24 cellular contexts compared by ENCODE assay signal in the genomic region with DNA sequence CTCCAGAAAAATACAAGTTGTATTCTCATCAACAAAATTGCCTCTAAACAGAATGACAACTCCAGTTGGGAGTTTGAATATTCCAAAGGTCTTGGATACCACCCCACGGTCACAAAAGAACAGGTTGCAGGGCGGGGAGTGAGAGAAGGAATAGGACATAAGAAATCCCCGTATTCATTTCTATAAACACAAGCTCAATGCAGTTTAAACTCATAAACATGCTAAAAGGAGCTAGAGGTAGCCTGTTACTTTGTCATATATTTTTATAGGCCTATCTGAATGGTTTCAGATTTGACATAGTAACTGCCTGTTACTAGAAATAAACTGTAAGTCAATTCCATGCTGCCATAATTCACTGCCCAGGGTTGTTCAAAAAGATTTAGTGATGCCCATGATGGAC.
"Had no signal": no experiment of that assay in that cellular context is flagged by ENCODE, and none has a peak within 500 bp of the region (broad histone marks: within the 10 kb centered on the region; RNA-seq: fewer than 3 reads in every experiment).

No MANE protein-coding gene starts in this region.

- H3K27ac Mint-ChIP-seq: dendritic cell treated with granulocyte-macrophage colony-stimulating factor and Interleukin-4, amounts not matched to agents 40 ng/mL and 50 ng/mL, for 4 days; effector memory CD8-positive, alpha-beta T cell; endodermal cell; immature natural killer cell; mesothelial cell of epicardium; naive thymus-derived CD4-positive, alpha-beta T cell had no signal

- DNase-seq: colonic mucosa; cortex of kidney; effector CD8-positive, alpha-beta T cell; effector memory CD8-positive, alpha-beta T cell; endodermal cell; erythroblast; esophagus squamous epithelium; foreskin fibroblast; foreskin melanocyte; gastrocnemius medialis; heart left ventricle; immature natural killer cell; islet precursor cell; kidney; kidney glomerular epithelial cell; left lung; left ventricle myocardium superior; lower lobe of right lung; mesenchymal stem cell; naive thymus-derived CD4-positive, alpha-beta T cell had no signal

- H3K4me1 ChIP-seq: colonic mucosa, esophagus squamous epithelium, heart left ventricle, left lung, lower lobe of right lung had no signal

- H3K27me3 Mint-ChIP-seq: dendritic cell treated with granulocyte-macrophage colony-stimulating factor and Interleukin-4, amounts not matched to agents 40 ng/mL and 50 ng/mL, for 4 days; effector memory CD8-positive, alpha-beta T cell; naive thymus-derived CD4-positive, alpha-beta T cell had no signal

- H3K9me3 Mint-ChIP-seq: dendritic cell treated with granulocyte-macrophage colony-stimulating factor and Interleukin-4, amounts not matched to agents 40 ng/mL and 50 ng/mL, for 4 days; effector memory CD8-positive, alpha-beta T cell; endodermal cell; mesothelial cell of epicardium had no signal

- H3K36me3 ChIP-seq: colonic mucosa, esophagus squamous epithelium, gastrocnemius medialis, heart left ventricle, left lung, lower lobe of right lung had no signal

- H3K9me3 ChIP-seq: colonic mucosa, esophagus squamous epithelium, gastrocnemius medialis, heart left ventricle, left lung, lower lobe of right lung had no signal

- ATAC-seq: effector memory CD8-positive, alpha-beta T cell; esophagus mucosa; gastrocnemius medialis; heart left ventricle; left lung; left ventricle myocardium superior; lower lobe of right lung; naive thymus-derived CD4-positive, alpha-beta T cell had no signal

- H3K36me3 Mint-ChIP-seq: immature natural killer cell; mesothelial cell of epicardium; naive thymus-derived CD4-positive, alpha-beta T cell had no signal

- H3K4me1 Mint-ChIP-seq: immature natural killer cell; naive thymus-derived CD4-positive, alpha-beta T cell had no signal

- H3K4me3 Mint-ChIP-seq: dendritic cell treated with granulocyte-macrophage colony-stimulating factor and Interleukin-4, amounts not matched to agents 40 ng/mL and 50 ng/mL, for 4 days; effector memory CD8-positive, alpha-beta T cell; endodermal cell; immature natural killer cell; mesothelial cell of epicardium; naive thymus-derived CD4-positive, alpha-beta T cell had no signal

- H3K27me3 ChIP-seq: colonic mucosa, esophagus squamous epithelium, gastrocnemius medialis, heart left ventricle, hepatocyte, left lung had no signal

- H3K4me3 ChIP-seq: colonic mucosa, esophagus squamous epithelium, gastrocnemius medialis, heart left ventricle, hepatocyte, left lung, lower lobe of right lung had no signal
